Comparison of ENCODE assay signal across 19 cellular contexts in genomic region chr7:159209429-159209828, GRCh38.
"Had no signal": no experiment of that assay in that cellular context is flagged by ENCODE, and none has a peak within 500 bp of the region (broad histone marks: within the 10 kb centered on the region; RNA-seq: fewer than 3 reads in every experiment).

No MANE protein-coding gene starts in this region.

- H3K4me1 Mint-ChIP-seq: activated CD8-positive, alpha-beta memory T cell treated with anti-CD3 and anti-CD28 coated beads, Interleukin-2, amount 10 ng/mL, durations not matched to agents 7 days and 5 days; memory B cell; stimulated activated naive B cell treated with anti-CD40 and anti-IgM and Interleukin-4, amounts not matched to agents 10 μg/mL and 1 μg/mL and 100 μg/mL, for 72 hours had no signal

- H3K27ac ChIP-seq: cardiac muscle cell, colonic mucosa, left ventricle myocardium inferior, transverse colon had no signal

- H3K4me3 Mint-ChIP-seq: activated CD8-positive, alpha-beta memory T cell treated with anti-CD3 and anti-CD28 coated beads, Interleukin-2, amount 10 ng/mL, durations not matched to agents 7 days and 5 days; memory B cell; naive thymus-derived CD8-positive, alpha-beta T cell; stimulated activated naive B cell treated with anti-CD40 and anti-IgM and Interleukin-4, amounts not matched to agents 10 μg/mL and 1 μg/mL and 100 μg/mL, for 72 hours; T-helper 1 cell treated with Interleukin-12 subunit alpha and Interleukin-12 subunit beta and Interleukin-4 antibody, amounts not matched to agents 30 μg/mL and 1 μg/mL, for 36 hours had no signal

- H3K9me3 Mint-ChIP-seq: naive thymus-derived CD8-positive, alpha-beta T cell; stimulated activated naive B cell treated with anti-CD40 and anti-IgM and Interleukin-4, amounts not matched to agents 10 μg/mL and 1 μg/mL and 100 μg/mL, for 72 hours; T-helper 1 cell treated with Interleukin-12 subunit alpha and Interleukin-12 subunit beta and Interleukin-4 antibody, amounts not matched to agents 30 μg/mL and 1 μg/mL, for 36 hours had no signal

- DNase-seq: activated CD4-positive, CD25-positive, alpha-beta regulatory T cell; activated CD8-positive, alpha-beta memory T cell treated with anti-CD3 and anti-CD28 coated beads, Interleukin-2, amount 10 ng/mL, durations not matched to agents 7 days and 5 days; activated effector memory CD4-positive, alpha-beta T cell treated with Interleukin-2 at 50 U/mL for 16 hours; activated T-cell treated with anti-CD3 and anti-CD28 coated beads, Interleukin-2, amount 50 U/mL, for 1 hour; colonic mucosa; foreskin fibroblast; hypothalamus; left ventricle myocardium inferior; mucosa of descending colon; posterior cingulate gyrus; retina; stimulated activated naive B cell treated with anti-CD40 and anti-IgM and Interleukin-4, amounts not matched to agents 10 μg/mL and 1 μg/mL and 100 μg/mL, for 72 hours; substantia nigra; transverse colon had no signal

- H3K4me3 ChIP-seq: cardiac muscle cell, colonic mucosa, left ventricle myocardium inferior, mucosa of descending colon, transverse colon had no signal

- H3K4me1 ChIP-seq: colonic mucosa had no signal

- H3K27me3 ChIP-seq: cardiac muscle cell, colonic mucosa, transverse colon had no signal

- H3K9me3 ChIP-seq: colonic mucosa, left ventricle myocardium inferior, mucosa of descending colon, transverse colon had no signal

- H3K36me3 Mint-ChIP-seq: activated CD8-positive, alpha-beta memory T cell treated with anti-CD3 and anti-CD28 coated beads, Interleukin-2, amount 10 ng/mL, durations not matched to agents 7 days and 5 days; activated naive CD4-positive, alpha-beta T cell treated with anti-CD3 and anti-CD28 coated beads, Interleukin-2, amount 50 U/mL, for 72 hours; memory B cell; naive thymus-derived CD8-positive, alpha-beta T cell; stimulated activated naive B cell treated with anti-CD40 and anti-IgM and Interleukin-4, amounts not matched to agents 10 μg/mL and 1 μg/mL and 100 μg/mL, for 72 hours had no signal

- ATAC-seq: activated CD8-positive, alpha-beta memory T cell treated with anti-CD3 and anti-CD28 coated beads, Interleukin-2, amount 10 ng/mL, durations not matched to agents 7 days and 5 days; mucosa of descending colon; stimulated activated naive B cell treated with anti-CD40 and anti-IgM and Interleukin-4, amounts not matched to agents 10 μg/mL and 1 μg/mL and 100 μg/mL, for 72 hours had no signal

- H3K27ac Mint-ChIP-seq: activated CD8-positive, alpha-beta memory T cell treated with anti-CD3 and anti-CD28 coated beads, Interleukin-2, amount 10 ng/mL, durations not matched to agents 7 days and 5 days; activated naive CD4-positive, alpha-beta T cell treated with anti-CD3 and anti-CD28 coated beads, Interleukin-2, amount 50 U/mL, for 72 hours; memory B cell; naive thymus-derived CD8-positive, alpha-beta T cell; stimulated activated naive B cell treated with anti-CD40 and anti-IgM and Interleukin-4, amounts not matched to agents 10 μg/mL and 1 μg/mL and 100 μg/mL, for 72 hours; T-helper 1 cell treated with Interleukin-12 subunit alpha and Interleukin-12 subunit beta and Interleukin-4 antibody, amounts not matched to agents 30 μg/mL and 1 μg/mL, for 36 hours had no signal

- H3K36me3 ChIP-seq: cardiac muscle cell, colonic mucosa, left ventricle myocardium inferior, transverse colon had no signal

- H3K27me3 Mint-ChIP-seq: activated CD8-positive, alpha-beta memory T cell treated with anti-CD3 and anti-CD28 coated beads, Interleukin-2, amount 10 ng/mL, durations not matched to agents 7 days and 5 days; stimulated activated naive B cell treated with anti-CD40 and anti-IgM and Interleukin-4, amounts not matched to agents 10 μg/mL and 1 μg/mL and 100 μg/mL, for 72 hours had no signal
